ENCODE assay signal across 1 cellular context in the genomic region with DNA sequence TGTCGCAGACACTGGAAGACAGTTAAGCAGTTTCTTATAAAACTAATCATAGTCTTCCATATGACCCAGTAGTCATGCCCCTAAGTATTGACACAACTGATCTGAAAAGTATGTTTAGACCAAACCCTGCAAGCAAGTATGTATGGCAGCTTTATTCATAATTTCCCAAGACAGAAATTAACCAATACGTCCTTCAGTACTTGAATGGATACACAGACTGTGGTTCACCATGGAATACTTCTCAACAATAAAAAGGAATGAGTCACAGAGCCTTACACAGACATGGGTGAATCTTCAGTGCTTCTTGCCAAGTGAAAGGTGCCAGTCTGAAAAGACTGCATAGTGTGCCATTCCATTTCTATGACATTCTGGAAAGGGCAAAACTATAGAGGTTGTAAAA.
TF ChIP-seq lines count a peak whose summit lies in the region.

No MANE protein-coding gene starts in this region.

TF ChIP-seq in SK-N-SH, 30 proteins besides CTCF, POLR2A, EP300 and RAD21 (continued from another document):
- TF ChIP-seq, protein P1, sequence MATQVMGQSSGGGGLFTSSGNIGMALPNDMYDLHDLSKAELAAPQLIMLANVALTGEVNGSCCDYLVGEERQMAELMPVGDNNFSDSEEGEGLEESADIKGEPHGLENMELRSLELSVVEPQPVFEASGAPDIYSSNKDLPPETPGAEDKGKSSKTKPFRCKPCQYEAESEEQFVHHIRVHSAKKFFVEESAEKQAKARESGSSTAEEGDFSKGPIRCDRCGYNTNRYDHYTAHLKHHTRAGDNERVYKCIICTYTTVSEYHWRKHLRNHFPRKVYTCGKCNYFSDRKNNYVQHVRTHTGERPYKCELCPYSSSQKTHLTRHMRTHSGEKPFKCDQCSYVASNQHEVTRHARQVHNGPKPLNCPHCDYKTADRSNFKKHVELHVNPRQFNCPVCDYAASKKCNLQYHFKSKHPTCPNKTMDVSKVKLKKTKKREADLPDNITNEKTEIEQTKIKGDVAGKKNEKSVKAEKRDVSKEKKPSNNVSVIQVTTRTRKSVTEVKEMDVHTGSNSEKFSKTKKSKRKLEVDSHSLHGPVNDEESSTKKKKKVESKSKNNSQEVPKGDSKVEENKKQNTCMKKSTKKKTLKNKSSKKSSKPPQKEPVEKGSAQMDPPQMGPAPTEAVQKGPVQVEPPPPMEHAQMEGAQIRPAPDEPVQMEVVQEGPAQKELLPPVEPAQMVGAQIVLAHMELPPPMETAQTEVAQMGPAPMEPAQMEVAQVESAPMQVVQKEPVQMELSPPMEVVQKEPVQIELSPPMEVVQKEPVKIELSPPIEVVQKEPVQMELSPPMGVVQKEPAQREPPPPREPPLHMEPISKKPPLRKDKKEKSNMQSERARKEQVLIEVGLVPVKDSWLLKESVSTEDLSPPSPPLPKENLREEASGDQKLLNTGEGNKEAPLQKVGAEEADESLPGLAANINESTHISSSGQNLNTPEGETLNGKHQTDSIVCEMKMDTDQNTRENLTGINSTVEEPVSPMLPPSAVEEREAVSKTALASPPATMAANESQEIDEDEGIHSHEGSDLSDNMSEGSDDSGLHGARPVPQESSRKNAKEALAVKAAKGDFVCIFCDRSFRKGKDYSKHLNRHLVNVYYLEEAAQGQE (IDR thresholded peaks at IDR 0.05; ENCODE audit: low read depth, low read length): no peak
- TF ChIP-seq TCF12 (IDR thresholded peaks at IDR 0.05) (peak; percentile 75), FOSL2 (IDR thresholded peaks at IDR 0.05; ENCODE audit: borderline replicate concordance, low read depth) (peak; percentile 85), JUND (IDR thresholded peaks at IDR 0.05) (peak; percentile 72)
- TF ChIP-seq, protein P2, sequence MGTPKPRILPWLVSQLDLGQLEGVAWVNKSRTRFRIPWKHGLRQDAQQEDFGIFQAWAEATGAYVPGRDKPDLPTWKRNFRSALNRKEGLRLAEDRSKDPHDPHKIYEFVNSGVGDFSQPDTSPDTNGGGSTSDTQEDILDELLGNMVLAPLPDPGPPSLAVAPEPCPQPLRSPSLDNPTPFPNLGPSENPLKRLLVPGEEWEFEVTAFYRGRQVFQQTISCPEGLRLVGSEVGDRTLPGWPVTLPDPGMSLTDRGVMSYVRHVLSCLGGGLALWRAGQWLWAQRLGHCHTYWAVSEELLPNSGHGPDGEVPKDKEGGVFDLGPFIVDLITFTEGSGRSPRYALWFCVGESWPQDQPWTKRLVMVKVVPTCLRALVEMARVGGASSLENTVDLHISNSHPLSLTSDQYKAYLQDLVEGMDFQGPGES (IDR thresholded peaks at IDR 0.05; ENCODE audit: low read depth, low read length): no peak
